Comparison of ENCODE assay signal across 10 cellular contexts in genomic region chr18:8602040-8602439, GRCh38. TPM values are rescaled to one million over a fixed set of nuclear protein-coding genes. Genes with fewer than 3 reads are reported as not detected.
A peak's percentile ranks its signal among the peaks of the same experiment; 100 is the strongest.
DNase-seq lines count a peak whose midpoint lies in the region; ATAC-seq lines count a peak whose summit lies in the region.
"Had no signal": no experiment of that assay in that cellular context is flagged by ENCODE, and none has a peak within 500 bp of the region (broad histone marks: within the 10 kb centered on the region; RNA-seq: fewer than 3 reads in every experiment).

No MANE protein-coding gene starts in this region.

- ATAC-seq in activated T-cell treated with anti-CD3 and anti-CD28 coated beads, Interleukin-2, amount 50 U/mL, for 72 hours (replicated peaks in 1 of 2): no peak
- ATAC-seq in HG02623 (IDR thresholded peaks at IDR 0.05; ENCODE audit: unreplicated experiment) (peak; percentile 7), HG03439 (IDR thresholded peaks at IDR 0.05; ENCODE audit: unreplicated experiment) (peak; percentile 19)
- peak; percentile 20 to 27 for ATAC-seq in stimulated activated naive B cell treated with anti-CD40 and anti-IgM and Interleukin-4, amounts not matched to agents 10 μg/mL and 1 μg/mL and 100 μg/mL, for 72 hours (replicated peaks)
- ATAC-seq: WTC11 had no signal

- H3K4me3 Mint-ChIP-seq in activated T-cell treated with anti-CD3 and anti-CD28 coated beads, Interleukin-2, amount 50 U/mL, for 72 hours: peak overlapping the region in 1 of 2 donors; percentile 1
- H3K4me3 Mint-ChIP-seq in activated T-cell treated with anti-CD3 and anti-CD28 coated beads, Interleukin-2, amount 50 U/mL, for 24 hours: no peak overlapping the region
- peak overlapping the region; percentile 28 to 50 for H3K4me3 Mint-ChIP-seq in stimulated activated naive B cell treated with anti-CD40 and anti-IgM and Interleukin-4, amounts not matched to agents 10 μg/mL and 1 μg/mL and 100 μg/mL, for 72 hours
- H3K4me3 Mint-ChIP-seq: neural crest cell, WTC11 had no signal

- in situ Hi-C loops in HAP-1 (cut with MboI; ENCODE audit: low sequenced_read_pairs): no loop called here

- peaks cover 6% of the 10 kb centered on the region for H3K4me1 Mint-ChIP-seq in activated T-cell treated with anti-CD3 and anti-CD28 coated beads, Interleukin-2, amount 50 U/mL, for 72 hours (ENCODE audit: low read depth)
- peaks cover 6% of the 10 kb centered on the region for H3K4me1 Mint-ChIP-seq in activated T-cell treated with anti-CD3 and anti-CD28 coated beads, Interleukin-2, amount 50 U/mL, for 24 hours (ENCODE audit: low read depth)
- H3K4me1 Mint-ChIP-seq in stimulated activated naive B cell treated with anti-CD40 and anti-IgM and Interleukin-4, amounts not matched to agents 10 μg/mL and 1 μg/mL and 100 μg/mL, for 72 hours: peaks cover 30 to 53% of the 10 kb centered on the region in 2 donors

- H3K36me3 Mint-ChIP-seq in activated T-cell treated with anti-CD3 and anti-CD28 coated beads, Interleukin-2, amount 50 U/mL, for 72 hours (ENCODE audit: insufficient read depth in 2 of 2): no peaks in the 10 kb centered on the region
- H3K36me3 Mint-ChIP-seq in activated T-cell treated with anti-CD3 and anti-CD28 coated beads, Interleukin-2, amount 50 U/mL, for 24 hours (ENCODE audit: low read depth): no peaks in the 10 kb centered on the region
- H3K36me3 Mint-ChIP-seq in stimulated activated naive B cell treated with anti-CD40 and anti-IgM and Interleukin-4, amounts not matched to agents 10 μg/mL and 1 μg/mL and 100 μg/mL, for 72 hours: no peaks in the 10 kb centered on the region
- H3K36me3 Mint-ChIP-seq: WTC11 had no signal

- no peak for DNase-seq in activated T-cell treated with anti-CD3 and anti-CD28 coated beads, Interleukin-2, amount 50 U/mL, for 72 hours
- DNase-seq in activated T-cell treated with anti-CD3 and anti-CD28 coated beads, Interleukin-2, amount 50 U/mL, for 24 hours: no peak
- no peak for DNase-seq in stimulated activated naive B cell treated with anti-CD40 and anti-IgM and Interleukin-4, amounts not matched to agents 10 μg/mL and 1 μg/mL and 100 μg/mL, for 72 hours
- no peak for DNase-seq in COLO829 (ENCODE audit: low spot score)
- DNase-seq in NCI-H1048 (lab: John Stamatoyannopoulos, UW): no peak
- DNase-seq in HAP-1 (ENCODE audit: low spot score in 2 of 2): no peak

- no peaks in the 10 kb centered on the region for H3K4me1 ChIP-seq in HAP-1

- no peaks in the 10 kb centered on the region for H3K36me3 ChIP-seq in HAP-1 (replicated peaks)

- peaks cover 13% of the 10 kb centered on the region for H3K27me3 Mint-ChIP-seq in activated T-cell treated with anti-CD3 and anti-CD28 coated beads, Interleukin-2, amount 50 U/mL, for 72 hours (ENCODE audit: low read depth)
- H3K27me3 Mint-ChIP-seq in activated T-cell treated with anti-CD3 and anti-CD28 coated beads, Interleukin-2, amount 50 U/mL, for 24 hours: peaks cover 35% of the 10 kb centered on the region
- H3K27me3 Mint-ChIP-seq in stimulated activated naive B cell treated with anti-CD40 and anti-IgM and Interleukin-4, amounts not matched to agents 10 μg/mL and 1 μg/mL and 100 μg/mL, for 72 hours: no peaks in the 10 kb centered on the region

- H3K9me3 Mint-ChIP-seq in activated T-cell treated with anti-CD3 and anti-CD28 coated beads, Interleukin-2, amount 50 U/mL, for 72 hours: no peaks in the 10 kb centered on the region
- no peaks in the 10 kb centered on the region for H3K9me3 Mint-ChIP-seq in activated T-cell treated with anti-CD3 and anti-CD28 coated beads, Interleukin-2, amount 50 U/mL, for 24 hours
- H3K9me3 Mint-ChIP-seq in stimulated activated naive B cell treated with anti-CD40 and anti-IgM and Interleukin-4, amounts not matched to agents 10 μg/mL and 1 μg/mL and 100 μg/mL, for 72 hours: peaks cover 0 to 1% of the 10 kb centered on the region in 2 donors
- H3K9me3 Mint-ChIP-seq: neural crest cell, WTC11 had no signal

- no peaks in the 10 kb centered on the region for H3K9me3 ChIP-seq in HAP-1

- H3K4me3 ChIP-seq in HAP-1: no peak overlapping the region

- H3K27ac Mint-ChIP-seq in activated T-cell treated with anti-CD3 and anti-CD28 coated beads, Interleukin-2, amount 50 U/mL, for 72 hours: peak overlapping the region; percentile 2
- no peak overlapping the region for H3K27ac Mint-ChIP-seq in activated T-cell treated with anti-CD3 and anti-CD28 coated beads, Interleukin-2, amount 50 U/mL, for 24 hours
- H3K27ac Mint-ChIP-seq in stimulated activated naive B cell treated with anti-CD40 and anti-IgM and Interleukin-4, amounts not matched to agents 10 μg/mL and 1 μg/mL and 100 μg/mL, for 72 hours: peak overlapping the region; percentile 70
- H3K27ac Mint-ChIP-seq: WTC11 had no signal

- peaks cover 5% of the 10 kb centered on the region; the same call in 1 of the 2 replicates for H3K27me3 ChIP-seq in HAP-1 (ENCODE audit: low read depth)

RNA-seq across cellular contexts. Expression of gene RAB12, which starts 7.2 kb away (rescaled TPM):
- 10 to 100 TPM; 14.5 to 15.0 TPM for total RNA-seq in activated T-cell treated with anti-CD3 and anti-CD28 coated beads, Interleukin-2, amount 50 U/mL, for 72 hours

Comparison
In these comparisons a context has a peak if more than half of its experiments do, and no peak if none do; other contexts are left out.
1. ATAC-seq: peak in HG02623 (single experiment), HG03439 (single experiment) and stimulated activated naive B cell treated with anti-CD40 and anti-IgM and Interleukin-4, amounts not matched to agents 10 μg/mL and 1 μg/mL and 100 μg/mL, for 72 hours (2 of 2); none in activated T-cell treated with anti-CD3 and anti-CD28 coated beads, Interleukin-2, amount 50 U/mL, for 72 hours (0 of 2).